Comparison of ENCODE assay signal across 19 cellular contexts in the genomic region with DNA sequence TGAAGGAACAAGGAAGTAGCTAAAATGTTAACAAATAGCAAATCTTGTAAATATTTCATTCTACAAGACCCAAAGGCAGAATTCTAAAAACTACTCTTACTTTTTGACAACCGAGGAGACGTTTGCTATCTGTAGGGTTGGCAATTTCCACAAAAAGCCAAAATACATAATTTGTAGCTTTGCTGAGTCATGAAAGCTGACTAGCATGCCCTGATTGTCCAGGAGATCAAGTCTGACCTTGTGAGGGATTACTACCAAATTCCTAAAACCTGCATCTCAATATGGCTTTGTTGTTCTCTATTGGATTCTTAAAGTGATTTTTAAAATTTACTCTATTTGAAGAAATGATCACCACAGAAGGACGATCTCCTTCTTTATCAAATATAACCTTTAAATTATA. TPM values are rescaled to one million over a fixed set of nuclear protein-coding genes. Genes with fewer than 3 reads are reported as not detected.
DNase-seq lines count a peak whose midpoint lies in the region; ATAC-seq and TF ChIP-seq lines count a peak whose summit lies in the region.
"Had no signal": no experiment of that assay in that cellular context is flagged by ENCODE, and none has a peak within 500 bp of the region (broad histone marks: within the 10 kb centered on the region; RNA-seq: fewer than 3 reads in every experiment).

No MANE protein-coding gene starts in this region.

- peaks cover 18% of the 10 kb centered on the region for H3K4me1 Mint-ChIP-seq in activated naive CD4-positive, alpha-beta T cell treated with anti-CD3 and anti-CD28 coated beads, Interleukin-2, amount 10 ng/mL, durations not matched to agents 7 days and 5 days
- H3K4me1 Mint-ChIP-seq in activated CD4-positive, alpha-beta memory T cell treated with anti-CD3 and anti-CD28 coated beads, Interleukin-2, amount 10 ng/mL, durations not matched to agents 7 days and 5 days = peaks cover 25% of the 10 kb centered on the region
- peaks cover 30% of the 10 kb centered on the region for H3K4me1 Mint-ChIP-seq in stimulated activated effector memory CD8-positive, alpha-beta T cell treated with anti-CD3 and anti-CD28 coated beads, Interleukin-12 subunit alpha, Interleukin-12 subunit beta, amount 100 ng/mL, for 72 hours

- TF ChIP-seq CTCF in esophagus squamous epithelium (IDR thresholded peaks at IDR 0.05) (no peak), Peyer's patch (IDR thresholded peaks at IDR 0.05) (no peak)

- intact Hi-C loops in esophagus squamous epithelium (cut with DNase I) = no loop called here

- POLR2A ChIA-PET in activated CD4-positive, alpha-beta memory T cell treated with anti-CD3 and anti-CD28 coated beads, Interleukin-2, amount 10 ng/mL, durations not matched to agents 7 days and 5 days (lab: Charles Lee) = interaction anchor here (3.2 kb wide), 1 partner anchor 11 kb away, joined by 45 read pairs; the partner anchor contains the start of gene DNAJA2

- H3K4me1 ChIP-seq in esophagus squamous epithelium (peaks cover 0 to 41% (median 10%) of the 10 kb centered on the region in 3 donors), Peyer's patch (no peaks in the 10 kb centered on the region)
- H3K4me1 ChIP-seq: ascending aorta, uterus had no signal

- H3K27me3 Mint-ChIP-seq in activated naive CD4-positive, alpha-beta T cell treated with anti-CD3 and anti-CD28 coated beads, Interleukin-2, amount 10 ng/mL, durations not matched to agents 7 days and 5 days = no peaks in the 10 kb centered on the region
- H3K27me3 Mint-ChIP-seq in activated CD4-positive, alpha-beta memory T cell treated with anti-CD3 and anti-CD28 coated beads, Interleukin-2, amount 10 ng/mL, durations not matched to agents 7 days and 5 days = no peaks in the 10 kb centered on the region

- 34 to 52% methylated on average over 3 of the region's 3 CpGs for whole genome bisulfite sequencing in esophagus squamous epithelium, 2 donors

- H3K9me3 ChIP-seq in esophagus squamous epithelium = no peaks in the 10 kb centered on the region
- H3K9me3 ChIP-seq in Peyer's patch = no peaks in the 10 kb centered on the region
- H3K9me3 ChIP-seq: ascending aorta, uterus had no signal

- TF ChIP-seq POLR2A in esophagus squamous epithelium (IDR thresholded peaks at IDR 0.05) = no peak
- TF ChIP-seq POLR2A in Peyer's patch (IDR thresholded peaks at IDR 0.05) = no peak

- H3K27ac ChIP-seq in esophagus squamous epithelium = peak overlapping the region in 3 of 4 donors; percentile 5 to 48 (median 13)
- no peak overlapping the region for H3K27ac ChIP-seq in Peyer's patch
- H3K27ac ChIP-seq: ascending aorta, uterus had no signal

- H3K27ac Mint-ChIP-seq in activated naive CD4-positive, alpha-beta T cell treated with anti-CD3 and anti-CD28 coated beads, Interleukin-2, amount 10 ng/mL, durations not matched to agents 7 days and 5 days = peak overlapping the region; percentile 26
- peak overlapping the region; percentile 58 for H3K27ac Mint-ChIP-seq in activated CD4-positive, alpha-beta memory T cell treated with anti-CD3 and anti-CD28 coated beads, Interleukin-2, amount 10 ng/mL, durations not matched to agents 7 days and 5 days
- peak overlapping the region; percentile 93 for H3K27ac Mint-ChIP-seq in stimulated activated effector memory CD8-positive, alpha-beta T cell treated with anti-CD3 and anti-CD28 coated beads, Interleukin-12 subunit alpha, Interleukin-12 subunit beta, amount 100 ng/mL, for 72 hours

- no peak overlapping the region for H3K4me3 Mint-ChIP-seq in activated naive CD4-positive, alpha-beta T cell treated with anti-CD3 and anti-CD28 coated beads, Interleukin-2, amount 10 ng/mL, durations not matched to agents 7 days and 5 days
- no peak overlapping the region for H3K4me3 Mint-ChIP-seq in activated CD4-positive, alpha-beta memory T cell treated with anti-CD3 and anti-CD28 coated beads, Interleukin-2, amount 10 ng/mL, durations not matched to agents 7 days and 5 days
- H3K4me3 Mint-ChIP-seq in stimulated activated effector memory CD8-positive, alpha-beta T cell treated with anti-CD3 and anti-CD28 coated beads, Interleukin-12 subunit alpha, Interleukin-12 subunit beta, amount 100 ng/mL, for 72 hours = no peak overlapping the region

- no peak for DNase-seq in activated naive CD4-positive, alpha-beta T cell treated with anti-CD3 and anti-CD28 coated beads, Interleukin-2, amount 10 ng/mL, durations not matched to agents 7 days and 5 days
- no peak for DNase-seq in activated naive CD4-positive, alpha-beta T cell treated with Interleukin-2 at 50 U/mL for 16 hours
- no peak for DNase-seq in activated CD4-positive, alpha-beta memory T cell treated with anti-CD3 and anti-CD28 coated beads, Interleukin-2, amount 10 ng/mL, durations not matched to agents 7 days and 5 days
- no peak for DNase-seq in esophagus squamous epithelium (lab: John Stamatoyannopoulos, UW)
- DNase-seq in stimulated activated effector memory CD8-positive, alpha-beta T cell treated with anti-CD3 and anti-CD28 coated beads, Interleukin-12 subunit alpha, Interleukin-12 subunit beta, amount 100 ng/mL, for 72 hours (ENCODE audit: low spot score in 2 of 2) = no peak
- no peak for DNase-seq in DMS 273 treated with DMSO at 0.1 percent for 48 hours (lab: John Stamatoyannopoulos, UW)
- DNase-seq in Peyer's patch = no peak
- DNase-seq: activated CD4-positive, alpha-beta T cell treated with anti-CD3 and anti-CD28 coated beads, Interleukin-2, amount 50 U/mL, for 4 hours; effector CD8-positive, alpha-beta T cell; head of caudate nucleus; left colon; NCI-H1092 treated with DMSO at 0.1 percent for 48 hours; NCI-H2227 treated with DMSO at 0.1 percent for 48 hours; occipital lobe; stimulated activated CD4-positive, alpha-beta T cell treated with anti-CD3 and anti-CD28 coated beads, Interleukin-12 subunit alpha, Interleukin-12 subunit beta, amount 100 ng/mL, for 4 hours; T-helper 1 cell; uterus had no signal

- CTCF ChIA-PET in activated naive CD4-positive, alpha-beta T cell treated with anti-CD3 and anti-CD28 coated beads, Interleukin-2, amount 10 ng/mL, durations not matched to agents 7 days and 5 days (lab: Charles Lee) = interaction anchor here (0.8 to 1.8 kb wide), 2 partner anchors 12 to 15 kb away, joined by 3 to 5 read pairs; no protein-coding TSS in a partner anchor
- CTCF ChIA-PET in activated CD4-positive, alpha-beta memory T cell treated with anti-CD3 and anti-CD28 coated beads, Interleukin-2, amount 10 ng/mL, durations not matched to agents 7 days and 5 days (lab: Charles Lee) = interaction anchor here (0.7 to 2.6 kb wide), 5 partner anchors 10 to 181 kb away, joined by 3 to 10 read pairs (median 4); partner anchors contain the start of gene NETO2

- ATAC-seq in stimulated activated effector memory CD8-positive, alpha-beta T cell treated with anti-CD3 and anti-CD28 coated beads, Interleukin-12 subunit alpha, Interleukin-12 subunit beta, amount 100 ng/mL, for 72 hours = no peak
- no peak for ATAC-seq in GM19467 (IDR thresholded peaks at IDR 0.05; ENCODE audit: unreplicated experiment)
- ATAC-seq: left colon had no signal

- H3K9me3 Mint-ChIP-seq in activated naive CD4-positive, alpha-beta T cell treated with anti-CD3 and anti-CD28 coated beads, Interleukin-2, amount 10 ng/mL, durations not matched to agents 7 days and 5 days = no peaks in the 10 kb centered on the region
- no peaks in the 10 kb centered on the region for H3K9me3 Mint-ChIP-seq in activated CD4-positive, alpha-beta memory T cell treated with anti-CD3 and anti-CD28 coated beads, Interleukin-2, amount 10 ng/mL, durations not matched to agents 7 days and 5 days
- no peaks in the 10 kb centered on the region for H3K9me3 Mint-ChIP-seq in stimulated activated effector memory CD8-positive, alpha-beta T cell treated with anti-CD3 and anti-CD28 coated beads, Interleukin-12 subunit alpha, Interleukin-12 subunit beta, amount 100 ng/mL, for 72 hours

- H3K4me3 ChIP-seq in esophagus squamous epithelium = no peak overlapping the region
- H3K4me3 ChIP-seq in Peyer's patch = no peak overlapping the region
- H3K4me3 ChIP-seq: ascending aorta, uterus had no signal

- H3K36me3 Mint-ChIP-seq in activated naive CD4-positive, alpha-beta T cell treated with anti-CD3 and anti-CD28 coated beads, Interleukin-2, amount 10 ng/mL, durations not matched to agents 7 days and 5 days = peaks cover 63% of the 10 kb centered on the region
- H3K36me3 Mint-ChIP-seq in activated CD4-positive, alpha-beta memory T cell treated with anti-CD3 and anti-CD28 coated beads, Interleukin-2, amount 10 ng/mL, durations not matched to agents 7 days and 5 days (ENCODE audit: low read depth) = peaks cover 75% of the 10 kb centered on the region
- H3K36me3 Mint-ChIP-seq in stimulated activated effector memory CD8-positive, alpha-beta T cell treated with anti-CD3 and anti-CD28 coated beads, Interleukin-12 subunit alpha, Interleukin-12 subunit beta, amount 100 ng/mL, for 72 hours = peaks cover 100% of the 10 kb centered on the region

- H3K27me3 ChIP-seq in esophagus squamous epithelium (no peaks in the 10 kb centered on the region), Peyer's patch (no peaks in the 10 kb centered on the region)
- H3K27me3 ChIP-seq: ascending aorta, uterus had no signal

- peaks cover 15 to 100% (median 63%) of the 10 kb centered on the region in 3 donors for H3K36me3 ChIP-seq in esophagus squamous epithelium
- H3K36me3 ChIP-seq in Peyer's patch = peaks cover 0 to 97% (median 0%) of the 10 kb centered on the region in 3 donors
- H3K36me3 ChIP-seq: uterus had no signal

RNA-seq across cellular contexts. Expression of gene DNAJA2, which starts 10.8 kb away (rescaled TPM):
- total RNA-seq in activated CD4-positive, alpha-beta memory T cell treated with anti-CD3 and anti-CD28 coated beads, Interleukin-2, amount 10 ng/mL, durations not matched to agents 7 days and 5 days = 10 to 100 TPM; 61.2 to 64.3 TPM
- total RNA-seq in esophagus squamous epithelium = 10 to 100 TPM; 39.0 to 69.7 (median 58.2) TPM
- total RNA-seq in Peyer's patch = 10 to 100 TPM; 30.5 to 45.7 (median 36.5) TPM

Comparison
In these comparisons a context has a peak if more than half of its experiments do, and no peak if none do; other contexts are left out.
1. H3K27ac Mint-ChIP-seq: peak in every context shown above with its lines; median percentile 93 in stimulated activated effector memory CD8-positive, alpha-beta T cell treated with anti-CD3 and anti-CD28 coated beads, Interleukin-12 subunit alpha, Interleukin-12 subunit beta, amount 100 ng/mL, for 72 hours; 58 in activated CD4-positive, alpha-beta memory T cell treated with anti-CD3 and anti-CD28 coated beads, Interleukin-2, amount 10 ng/mL, durations not matched to agents 7 days and 5 days; 26 in activated naive CD4-positive, alpha-beta T cell treated with anti-CD3 and anti-CD28 coated beads, Interleukin-2, amount 10 ng/mL, durations not matched to agents 7 days and 5 days.
2. H3K27ac ChIP-seq: peak in esophagus squamous epithelium (3 of 4); none in Peyer's patch (0 of 4).